11 cellular contexts compared by ENCODE assay signal in the genomic region with DNA sequence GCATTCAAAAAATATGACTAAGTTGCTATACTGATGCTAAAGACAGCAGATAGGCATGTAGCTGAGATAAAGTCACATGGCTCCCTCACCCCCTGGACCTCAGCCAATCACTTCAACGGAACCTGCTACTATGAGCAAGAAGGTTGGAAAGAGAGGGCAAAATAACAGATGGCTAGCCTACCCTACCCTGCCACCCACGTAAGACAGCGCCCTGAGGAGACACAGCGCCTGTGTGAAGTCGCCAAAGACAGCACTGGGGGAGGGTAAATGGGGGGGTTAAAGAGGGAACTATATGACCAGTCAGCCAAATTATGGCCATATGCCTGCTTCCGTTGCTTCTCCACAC.
DNase-seq lines count a peak whose midpoint lies in the region; FAIRE-seq lines count a peak whose summit lies in the region.
"Had no signal": no experiment of that assay in that cellular context is flagged by ENCODE, and none has a peak within 500 bp of the region (broad histone marks: within the 10 kb centered on the region; RNA-seq: fewer than 3 reads in every experiment).

No MANE protein-coding gene starts in this region.

- peaks cover 0 to 6% (median 0%) of the 10 kb centered on the region in 3 donors for H3K27me3 Mint-ChIP-seq in immature natural killer cell (ENCODE audit: low read depth in 3 of 3)

- H3K36me3 ChIP-seq in small intestine (ENCODE audit: control insufficient read depth in 2 of 2, insufficient read depth in 2 of 2, low read length in 2 of 2), result peaks cover 0 to 3% of the 10 kb centered on the region in 2 donors

- H3K4me3 ChIP-seq in small intestine (ENCODE audit: low read depth in 1 of 2, low read length in 2 of 2), result no peak overlapping the region

- no peaks in the 10 kb centered on the region for H3K9me3 Mint-ChIP-seq in immature natural killer cell

- H3K27ac Mint-ChIP-seq in immature natural killer cell, result no peak overlapping the region

- peak overlapping the region in 1 of 2 donors; percentile 7 for H3K27ac ChIP-seq in small intestine (ENCODE audit: low read depth in 1 of 2, low read length in 1 of 2)

- peaks cover 31 to 41% of the 10 kb centered on the region in 2 donors for H3K4me1 Mint-ChIP-seq in immature natural killer cell

- H3K36me3 Mint-ChIP-seq in immature natural killer cell, result peaks cover 5 to 22% (median 8%) of the 10 kb centered on the region in 3 donors

- no peak for FAIRE-seq in small intestine (lab: Jason Lieb, UNC)

- no peaks in the 10 kb centered on the region for H3K9me3 ChIP-seq in small intestine (ENCODE audit: control insufficient read depth, low read depth)

- WGBS in small intestine, 3 donors, result 17 to 71% (median 23%) methylated on average over 6 of the region's 6 CpGs

- H3K27me3 ChIP-seq in small intestine (ENCODE audit: control insufficient read depth in 2 of 2, insufficient read depth in 2 of 2, low read length in 2 of 2), result no peaks in the 10 kb centered on the region

- peak; percentile 44 for DNase-seq in activated CD4-positive, alpha-beta T cell treated with anti-CD3 and anti-CD28 coated beads for 48 hours
- no peak for DNase-seq in activated CD4-positive, alpha-beta T cell treated with anti-CD3 and anti-CD28 coated beads for 1 hour
- DNase-seq in NCI-H226 (peak; percentile 31), cerebellar cortex (ENCODE audit: low spot score) (peak; percentile 96), small intestine (peak; percentile 39), immature natural killer cell (no peak), nucleus accumbens (lab: John Stamatoyannopoulos, UW) (no peak), retina (no peak)
- DNase-seq: activated T-cell treated with anti-CD3 and anti-CD28 coated beads, Interleukin-2, amount 50 U/mL, for 1 hour; islet precursor cell; stimulated activated CD4-positive, alpha-beta T cell treated with anti-CD3 and anti-CD28 coated beads, Interleukin-2, amount 100 ng/mL, for 24 hours had no signal

- no peak overlapping the region for H3K4me3 Mint-ChIP-seq in immature natural killer cell

- peaks cover 4 to 10% of the 10 kb centered on the region in 2 donors for H3K4me1 ChIP-seq in small intestine (ENCODE audit: control insufficient read depth in 2 of 2, insufficient read depth in 1 of 2, low read depth in 1 of 2, low read length in 1 of 2)

Comparison
In these comparisons a context has a peak if more than half of its experiments do, and no peak if none do; other contexts are left out.
1. DNase-seq: peak in activated CD4-positive, alpha-beta T cell treated with anti-CD3 and anti-CD28 coated beads for 48 hours (single experiment), NCI-H226 (single experiment), cerebellar cortex (single experiment) and small intestine (single experiment); none in activated CD4-positive, alpha-beta T cell treated with anti-CD3 and anti-CD28 coated beads for 1 hour (single experiment), immature natural killer cell (0 of 3), nucleus accumbens (0 of 56) and retina (single experiment).